In the genomic region with DNA sequence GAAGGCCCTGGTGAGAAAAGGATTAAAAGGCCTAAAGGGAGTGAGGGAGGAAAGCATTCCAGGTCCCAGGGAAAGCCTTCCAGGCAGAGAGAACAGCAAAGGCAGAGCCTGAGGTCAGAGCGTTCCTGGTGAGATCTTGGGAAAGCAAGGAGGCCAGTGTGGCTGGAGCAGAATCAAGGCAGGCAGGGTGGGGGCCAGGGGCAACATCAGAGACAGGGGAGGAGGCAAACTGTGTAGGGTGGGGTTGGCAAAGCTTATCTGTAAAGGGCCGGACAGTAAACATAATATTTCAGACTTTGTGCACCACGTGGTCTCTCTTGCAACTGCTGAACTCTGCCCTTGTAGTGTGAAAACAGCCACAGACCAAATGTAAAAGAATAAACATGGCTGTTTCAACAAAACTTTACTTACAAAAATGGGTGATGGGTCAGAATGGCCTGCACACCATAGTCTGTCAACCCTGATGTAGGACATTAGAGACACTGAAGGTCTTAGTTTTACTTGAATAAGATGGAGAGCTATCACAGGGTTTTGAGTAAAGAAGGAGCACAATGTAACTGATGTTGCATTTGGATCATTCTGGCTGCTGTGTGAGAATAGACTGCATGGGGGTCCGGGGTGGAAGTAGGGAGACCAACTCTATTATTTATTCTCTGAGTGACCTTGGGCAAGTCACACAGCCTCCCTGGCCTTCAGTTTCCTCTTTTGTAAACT, we compare ENCODE assay signal across 1 cellular context.
TF ChIP-seq lines count a peak whose summit lies in the region.

No MANE protein-coding gene starts in this region.

TF ChIP-seq in K562, 482 proteins besides CTCF, POLR2A, EP300 and RAD21 (continued from another document and continues in another):
- TF ChIP-seq, protein P1, sequence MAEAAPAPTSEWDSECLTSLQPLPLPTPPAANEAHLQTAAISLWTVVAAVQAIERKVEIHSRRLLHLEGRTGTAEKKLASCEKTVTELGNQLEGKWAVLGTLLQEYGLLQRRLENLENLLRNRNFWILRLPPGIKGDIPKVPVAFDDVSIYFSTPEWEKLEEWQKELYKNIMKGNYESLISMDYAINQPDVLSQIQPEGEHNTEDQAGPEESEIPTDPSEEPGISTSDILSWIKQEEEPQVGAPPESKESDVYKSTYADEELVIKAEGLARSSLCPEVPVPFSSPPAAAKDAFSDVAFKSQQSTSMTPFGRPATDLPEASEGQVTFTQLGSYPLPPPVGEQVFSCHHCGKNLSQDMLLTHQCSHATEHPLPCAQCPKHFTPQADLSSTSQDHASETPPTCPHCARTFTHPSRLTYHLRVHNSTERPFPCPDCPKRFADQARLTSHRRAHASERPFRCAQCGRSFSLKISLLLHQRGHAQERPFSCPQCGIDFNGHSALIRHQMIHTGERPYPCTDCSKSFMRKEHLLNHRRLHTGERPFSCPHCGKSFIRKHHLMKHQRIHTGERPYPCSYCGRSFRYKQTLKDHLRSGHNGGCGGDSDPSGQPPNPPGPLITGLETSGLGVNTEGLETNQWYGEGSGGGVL (CRISPR knock-in tag; IDR thresholded peaks at IDR 0.05): no peak
- TF ChIP-seq BCOR (IDR thresholded peaks at IDR 0.05) (peak; percentile 68; the same call in 1 of the 2 replicates), POLR2G (IDR thresholded peaks at IDR 0.05; ENCODE audit: low read depth, low read length) (no peak), ETS2 (tag; IDR thresholded peaks at IDR 0.05; ENCODE audit: borderline replicate concordance, poor library complexity, severe bottlenecking) (no peak), PHF8 (IDR thresholded peaks at IDR 0.05; ENCODE audit: borderline replicate concordance, low read length) (no peak; the same call in 1 of the 2 replicates), YBX1 (IDR thresholded peaks at IDR 0.05) (no peak), TCF3 (CRISPR knock-in tag; IDR thresholded peaks at IDR 0.05) (no peak; the same call in 1 of the 2 replicates), RUNX1 (IDR thresholded peaks at IDR 0.05; ENCODE audit: low read depth) (no peak), CEBPG (CRISPR knock-in tag; IDR thresholded peaks at IDR 0.05) (no peak), CEBPG (tag; conservative IDR thresholded peaks at IDR 0.05 in 1 of 2, IDR thresholded peaks at IDR 0.05 in 1 of 2) (no peak), ZNF695 (CRISPR knock-in tag; IDR thresholded peaks at IDR 0.05) (no peak), HINFP (tag; conservative IDR thresholded peaks at IDR 0.05; ENCODE audit: low read depth) (no peak), SMAD3 (CRISPR knock-in tag; conservative IDR thresholded peaks at IDR 0.05) (no peak), ZNF212 (CRISPR knock-in tag; IDR thresholded peaks at IDR 0.05) (no peak), BDP1 (IDR thresholded peaks at IDR 0.05; ENCODE audit: insufficient read depth, insufficient read length) (no peak), ZBTB40 (IDR thresholded peaks at IDR 0.05) (peak; percentile 97), ZBTB40 (CRISPR knock-in tag; IDR thresholded peaks at IDR 0.05) (peak; percentile 98), SOX6 (IDR thresholded peaks at IDR 0.05) (peak; percentile 25), SREBF2 (CRISPR knock-in tag; IDR thresholded peaks at IDR 0.05) (no peak), BCL6 (CRISPR knock-in tag; IDR thresholded peaks at IDR 0.05) (no peak), NFRKB (IDR thresholded peaks at IDR 0.05; ENCODE audit: low read depth) (peak; percentile 73; the same call in 1 of the 2 replicates), ETV5 (CRISPR knock-in tag; IDR thresholded peaks at IDR 0.05; ENCODE audit: low read depth) (no peak), USF2 (CRISPR knock-in tag; IDR thresholded peaks at IDR 0.05) (peak; percentile 84), HOXB6 (CRISPR knock-in tag; IDR thresholded peaks at IDR 0.05; ENCODE audit: borderline replicate concordance) (no peak), NCOA6 (IDR thresholded peaks at IDR 0.05) (no peak), MIER1 (IDR thresholded peaks at IDR 0.05; ENCODE audit: low read depth) (no peak), PHTF2 (CRISPR knock-in tag; IDR thresholded peaks at IDR 0.05) (no peak), CBX1 (IDR thresholded peaks at IDR 0.05; ENCODE audit: low read depth) (no peak), ARID1B (IDR thresholded peaks at IDR 0.05) (peak; percentile 90), SMARCE1 (IDR thresholded peaks at IDR 0.05) (peak; percentile 73), ELF4 (CRISPR knock-in tag; IDR thresholded peaks at IDR 0.05) (peak; percentile 60; the same call in 1 of the 2 replicates), ZBTB12 (CRISPR knock-in tag; IDR thresholded peaks at IDR 0.05) (0 out of 2 replicates have a peak, but pooled peaks have one; percentile 5), TOE1 (IDR thresholded peaks at IDR 0.05; ENCODE audit: borderline replicate concordance) (peak; percentile 67), TOE1 (CRISPR knock-in tag; IDR thresholded peaks at IDR 0.05; ENCODE audit: borderline replicate concordance, low read depth) (no peak), KAT7 (CRISPR knock-in tag; IDR thresholded peaks at IDR 0.05; ENCODE audit: borderline replicate concordance) (no peak), ZNF140 (CRISPR knock-in tag; IDR thresholded peaks at IDR 0.05) (no peak), ZFP1 (CRISPR knock-in tag; IDR thresholded peaks at IDR 0.05) (no peak), ZKSCAN1 (IDR thresholded peaks at IDR 0.05; ENCODE audit: low read depth, low read length) (no peak), GATAD2B (IDR thresholded peaks at IDR 0.05; ENCODE audit: borderline replicate concordance) (no peak), ZNF133 (CRISPR knock-in tag; IDR thresholded peaks at IDR 0.05) (no peak), SNIP1 (IDR thresholded peaks at IDR 0.05; ENCODE audit: low read depth) (no peak), ZNF174 (CRISPR knock-in tag; IDR thresholded peaks at IDR 0.05) (no peak), ZNF717 (CRISPR knock-in tag; IDR thresholded peaks at IDR 0.05) (no peak), NR2C1 (IDR thresholded peaks at IDR 0.05) (peak; percentile 90), NR2C1 (tag; IDR thresholded peaks at IDR 0.05) (peak; percentile 89), ZNF551 (CRISPR knock-in tag; IDR thresholded peaks at IDR 0.05) (no peak)
- TF ChIP-seq, protein P2, sequence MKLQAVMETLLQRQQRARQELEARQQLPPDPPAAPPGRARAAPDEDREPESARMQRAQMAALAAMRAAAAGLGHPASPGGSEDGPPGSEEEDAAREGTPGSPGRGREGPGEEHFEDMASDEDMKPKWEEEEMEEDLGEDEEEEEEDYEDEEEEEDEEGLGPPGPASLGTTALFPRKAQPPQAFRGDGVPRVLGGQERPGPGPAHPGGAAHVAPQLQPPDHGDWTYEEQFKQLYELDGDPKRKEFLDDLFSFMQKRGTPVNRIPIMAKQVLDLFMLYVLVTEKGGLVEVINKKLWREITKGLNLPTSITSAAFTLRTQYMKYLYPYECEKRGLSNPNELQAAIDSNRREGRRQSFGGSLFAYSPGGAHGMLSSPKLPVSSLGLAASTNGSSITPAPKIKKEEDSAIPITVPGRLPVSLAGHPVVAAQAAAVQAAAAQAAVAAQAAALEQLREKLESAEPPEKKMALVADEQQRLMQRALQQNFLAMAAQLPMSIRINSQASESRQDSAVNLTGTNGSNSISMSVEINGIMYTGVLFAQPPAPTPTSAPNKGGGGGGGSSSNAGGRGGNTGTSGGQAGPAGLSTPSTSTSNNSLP (IDR thresholded peaks at IDR 0.05; ENCODE audit: borderline replicate concordance, low read depth, low read length): no peak
- TF ChIP-seq, protein P3, sequence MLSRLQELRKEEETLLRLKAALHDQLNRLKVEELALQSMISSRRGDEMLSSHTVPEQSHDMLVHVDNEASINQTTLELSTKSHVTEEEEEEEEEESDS (CRISPR knock-in tag; IDR thresholded peaks at IDR 0.05): no peak
- TF ChIP-seq, protein P4, sequence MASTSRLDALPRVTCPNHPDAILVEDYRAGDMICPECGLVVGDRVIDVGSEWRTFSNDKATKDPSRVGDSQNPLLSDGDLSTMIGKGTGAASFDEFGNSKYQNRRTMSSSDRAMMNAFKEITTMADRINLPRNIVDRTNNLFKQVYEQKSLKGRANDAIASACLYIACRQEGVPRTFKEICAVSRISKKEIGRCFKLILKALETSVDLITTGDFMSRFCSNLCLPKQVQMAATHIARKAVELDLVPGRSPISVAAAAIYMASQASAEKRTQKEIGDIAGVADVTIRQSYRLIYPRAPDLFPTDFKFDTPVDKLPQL (IDR thresholded peaks at IDR 0.05; ENCODE audit: extremely low read depth, insufficient read length): no peak
